16 cellular contexts compared by ENCODE assay signal in the genomic region with DNA sequence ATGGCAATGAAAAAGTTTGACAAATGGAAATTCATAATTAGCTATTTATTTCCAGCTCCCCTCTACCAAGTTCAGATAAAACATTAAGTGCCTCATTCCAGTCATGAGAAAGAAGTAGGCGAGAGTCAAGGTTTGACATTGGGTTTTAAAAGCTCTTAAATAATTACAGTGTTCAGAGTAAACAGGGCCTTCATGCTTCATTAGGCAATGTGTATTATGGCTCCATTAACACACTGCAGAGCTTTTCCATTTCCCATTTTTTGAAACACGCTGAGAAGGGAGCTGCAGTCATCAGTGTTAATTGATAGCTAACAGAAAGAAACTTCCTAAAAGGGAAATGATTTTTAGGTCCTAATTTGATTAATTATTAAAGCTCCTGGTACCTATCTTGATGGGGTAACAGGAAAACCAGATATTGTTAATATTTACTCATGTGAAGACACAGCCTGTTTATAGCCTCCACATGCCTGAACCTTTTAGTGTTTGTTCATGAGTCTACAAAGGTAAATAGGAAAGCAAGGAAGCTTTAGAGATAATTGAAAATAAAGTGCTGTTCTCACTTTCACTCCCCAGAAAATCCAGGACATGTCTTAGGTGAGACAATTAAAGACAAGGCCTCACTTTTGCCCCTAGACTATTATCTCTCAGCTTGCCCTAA. TPM values are rescaled to one million over a fixed set of nuclear protein-coding genes. Genes with fewer than 3 reads are reported as not detected.
DNase-seq lines count a peak whose midpoint lies in the region; ATAC-seq and TF ChIP-seq lines count a peak whose summit lies in the region.
"Had no signal": no experiment of that assay in that cellular context is flagged by ENCODE, and none has a peak within 500 bp of the region (broad histone marks: within the 10 kb centered on the region; RNA-seq: fewer than 3 reads in every experiment).

No MANE protein-coding gene starts in this region.

- intact Hi-C loops in body of pancreas (cut with DNase I) (no loop called here), aorta (cut with DNase I) (no loop called here)

- H3K4me3 Mint-ChIP-seq in glutamatergic neuron (ENCODE audit: unreplicated experiment) = no peak overlapping the region
- H3K4me3 Mint-ChIP-seq: CD8-positive, alpha-beta T cell had no signal

- ATAC-seq in HG03342 (IDR thresholded peaks at IDR 0.05; ENCODE audit: unreplicated experiment) (no peak), body of pancreas (no peak), aorta (ENCODE audit: low FRiP score) (no peak)
- ATAC-seq: CD8-positive, alpha-beta T cell; PC-3 had no signal

- H3K27ac ChIP-seq in body of pancreas = no peak overlapping the region
- H3K27ac ChIP-seq in aorta (ENCODE audit: low read depth in 1 of 2, low read length in 2 of 2) = no peak overlapping the region
- H3K27ac ChIP-seq: SJSA1 had no signal

- H3K27me3 ChIP-seq in body of pancreas = no peaks in the 10 kb centered on the region
- no peaks in the 10 kb centered on the region for H3K27me3 ChIP-seq in aorta (ENCODE audit: control insufficient read depth in 1 of 2, insufficient read depth in 2 of 2, low read length in 1 of 2)
- H3K27me3 ChIP-seq: SJSA1 had no signal

- H3K36me3 ChIP-seq in body of pancreas (replicated peaks in 1 of 2; ENCODE audit: insufficient read depth in 1 of 2, low read depth in 2 of 2) (no peaks in the 10 kb centered on the region), aorta (ENCODE audit: control insufficient read depth in 1 of 2, insufficient read depth in 2 of 2, low read length in 1 of 2) (no peaks in the 10 kb centered on the region)
- H3K36me3 ChIP-seq: HAP-1, SJSA1 had no signal

- H3K27me3 Mint-ChIP-seq in glutamatergic neuron (ENCODE audit: unreplicated experiment) = no peaks in the 10 kb centered on the region

- no peak for TF ChIP-seq CTCF in glutamatergic neuron (IDR thresholded peaks at IDR 0.05; ENCODE audit: partially characterized antibody, unreplicated experiment)
- no peak for TF ChIP-seq CTCF in body of pancreas (IDR thresholded peaks at IDR 0.05)

- H3K4me3 ChIP-seq in body of pancreas = no peak overlapping the region
- no peak overlapping the region for H3K4me3 ChIP-seq in aorta (ENCODE audit: low read length in 2 of 2)
- H3K4me3 ChIP-seq: HAP-1, SJSA1 had no signal

- TF ChIP-seq POLR2A in body of pancreas (IDR thresholded peaks at IDR 0.05) = no peak

- peaks cover 2% of the 10 kb centered on the region for H3K9me3 Mint-ChIP-seq in glutamatergic neuron (ENCODE audit: unreplicated experiment)
- H3K9me3 Mint-ChIP-seq: CD8-positive, alpha-beta T cell had no signal

- peaks cover 15% of the 10 kb centered on the region for H3K4me1 Mint-ChIP-seq in glutamatergic neuron (ENCODE audit: low read depth, unreplicated experiment)

- no peaks in the 10 kb centered on the region for H3K9me3 ChIP-seq in body of pancreas
- H3K9me3 ChIP-seq in aorta (ENCODE audit: control insufficient read depth, low read length) = peaks cover 3% of the 10 kb centered on the region
- H3K9me3 ChIP-seq: HAP-1, SJSA1 had no signal

- 66 to 76% methylated on average over 2 of the region's 2 CpGs for WGBS in body of pancreas, 2 donors
- 91 to 94% methylated on average over 2 of the region's 2 CpGs for WGBS in aorta, 2 donors

- H3K36me3 Mint-ChIP-seq in glutamatergic neuron (ENCODE audit: unreplicated experiment) = no peaks in the 10 kb centered on the region
- H3K36me3 Mint-ChIP-seq: CD8-positive, alpha-beta T cell had no signal

- peak overlapping the region; percentile 3 for H3K27ac Mint-ChIP-seq in glutamatergic neuron (ENCODE audit: unreplicated experiment)
- H3K27ac Mint-ChIP-seq: CD8-positive, alpha-beta T cell had no signal

- H3K4me1 ChIP-seq in body of pancreas (peaks cover 12% of the 10 kb centered on the region), aorta (ENCODE audit: control insufficient read depth in 1 of 2, insufficient read depth in 2 of 2, low read length in 2 of 2) (no peaks in the 10 kb centered on the region)
- H3K4me1 ChIP-seq: HAP-1, SJSA1 had no signal

- DNase-seq in COR-L47 (lab: John Stamatoyannopoulos, UW) (peak; percentile 15), DMS53 (lab: John Stamatoyannopoulos, UW) (peak; percentile 47), NCI-H128 (lab: John Stamatoyannopoulos, UW; ENCODE audit: unreplicated experiment) (peak; percentile 46), glutamatergic neuron (no peak), body of pancreas (no peak), aorta (no peak)
- DNase-seq: CD8-positive, alpha-beta T cell; NCI-H1092; NCI-H446; PC-3; T-helper 9 cell had no signal

RNA-seq across cellular contexts. Expression of gene SST, which starts 28.7 kb away (rescaled TPM):
- total RNA-seq in glutamatergic neuron (ENCODE audit: unreplicated experiment) = 1,741 TPM
- total RNA-seq in body of pancreas = 100 to 1,000 TPM; 482 to 738 TPM
- total RNA-seq in aorta = not detected
- polyA plus RNA-seq in aorta = 1 to 10 TPM in 1 of 2 donors, under 1 TPM in 1; 0.74 to 6.1 TPM
- total RNA-seq: CD8-positive, alpha-beta T cell; G401; HT-29; PC-3; SJSA1 had no signal

Comparison
In these comparisons a context has a peak if more than half of its experiments do, and no peak if none do; other contexts are left out.
1. DNase-seq: peak in COR-L47 (single experiment), DMS53 (single experiment) and NCI-H128 (single experiment); none in glutamatergic neuron (single experiment), body of pancreas (0 of 4) and aorta (0 of 2).
2. RNA of gene SST, which starts 28.7 kb away (total RNA-seq): 1,741 TPM in glutamatergic neuron (single experiment) and 482 to 738 TPM in body of pancreas; not detected in aorta; every median in the first group is over 100 times any median in the second.